Comparison of ENCODE assay signal across 23 cellular contexts in the genomic region with DNA sequence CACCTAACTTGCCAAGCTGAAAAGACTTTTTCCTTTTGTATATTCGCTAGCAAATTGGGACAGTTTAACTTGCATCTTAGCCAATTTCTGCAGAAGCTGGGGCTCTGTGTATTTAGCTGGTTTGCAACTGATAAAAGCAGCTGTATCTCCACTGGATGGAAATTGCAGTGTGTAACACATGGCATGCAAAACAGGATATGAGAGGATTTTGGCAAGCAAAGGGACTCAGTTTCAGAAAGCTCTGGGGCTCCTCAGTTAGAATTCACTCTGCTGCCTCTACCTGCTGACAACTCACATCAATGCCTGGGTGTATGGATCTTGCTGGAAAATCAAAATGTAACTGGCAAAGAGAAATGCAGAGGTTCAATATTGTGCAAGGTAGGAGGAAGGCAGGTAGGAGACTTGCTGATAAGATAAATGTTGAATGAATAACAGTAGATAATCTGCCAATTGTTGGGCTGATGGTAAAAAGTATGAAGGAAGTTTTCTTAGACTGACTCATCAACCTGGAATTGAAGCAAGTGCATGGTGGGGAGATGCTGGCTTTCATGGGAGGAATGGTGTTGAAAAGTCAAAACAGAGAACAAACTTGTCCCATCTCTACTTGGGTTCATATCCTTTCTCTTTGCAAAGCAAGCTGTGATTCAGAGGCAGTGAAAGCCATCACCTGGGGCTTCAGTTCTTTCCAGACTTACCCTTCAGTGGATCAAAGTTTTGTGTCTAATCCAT.
DNase-seq lines count a peak whose midpoint lies in the region; ATAC-seq and TF ChIP-seq lines count a peak whose summit lies in the region.
"Had no signal": no experiment of that assay in that cellular context is flagged by ENCODE, and none has a peak within 500 bp of the region (broad histone marks: within the 10 kb centered on the region; RNA-seq: fewer than 3 reads in every experiment).

No MANE protein-coding gene starts in this region.

- DNase-seq in AG04449 (ENCODE audit: low read depth, low spot score), result no peak
- DNase-seq in HFF-Myc (ENCODE audit: extremely low read depth, low read depth), result no peak
- peak; percentile 83 for DNase-seq in choroid plexus epithelial cell (ENCODE audit: low read depth)
- no peak for DNase-seq in left lobe of liver (ENCODE audit: low spot score)
- no peak for DNase-seq in GDM1 (lab: John Stamatoyannopoulos, UW)
- no peak for DNase-seq in activated naive CD4-positive, alpha-beta T cell treated with anti-CD3 and anti-CD28 coated beads for 36 hours
- DNase-seq in activated CD4-positive, alpha-beta T cell treated with anti-CD3 and anti-CD28 coated beads, Interleukin-2, amount 10 ng/mL, durations not matched to agents 24 days and 14 days, result no peak
- DNase-seq: activated CD4-positive, alpha-beta T cell treated with anti-CD3 and anti-CD28 coated beads, Interleukin-2, amount 50 U/mL, for 48 hours; activated naive CD4-positive, alpha-beta T cell treated with anti-CD3 and anti-CD28 coated beads, Interleukin-2, amount 50 U/mL, for 16 hours; activated T-cell treated with anti-CD3 and anti-CD28 coated beads, Interleukin-2, amount 50 U/mL, for 1 hour; CD8-positive, alpha-beta T cell; gastrocnemius medialis; left cardiac atrium; mucosa of descending colon; NCI-H187 treated with DMSO at 0.1 percent for 48 hours; NCI-H524; right cardiac atrium; SIG-M5; thyroid gland; WERI-Rb-1 had no signal

- intact Hi-C loops in activated naive CD4-positive, alpha-beta T cell treated with anti-CD3 and anti-CD28 coated beads for 36 hours (cut with micrococcal nuclease), result no loop called here
- intact Hi-C loops in activated CD4-positive, alpha-beta T cell treated with anti-CD3 and anti-CD28 coated beads, Interleukin-2, amount 10 ng/mL, durations not matched to agents 24 days and 14 days (cut with micrococcal nuclease), result no loop called here

- peaks cover 11% of the 10 kb centered on the region for H3K27me3 Mint-ChIP-seq in activated naive CD4-positive, alpha-beta T cell treated with anti-CD3 and anti-CD28 coated beads for 36 hours (ENCODE audit: low read depth)
- peaks cover 4% of the 10 kb centered on the region for H3K27me3 Mint-ChIP-seq in activated CD4-positive, alpha-beta T cell treated with anti-CD3 and anti-CD28 coated beads, Interleukin-2, amount 10 ng/mL, durations not matched to agents 24 days and 14 days

- no peaks in the 10 kb centered on the region for H3K9me3 Mint-ChIP-seq in activated naive CD4-positive, alpha-beta T cell treated with anti-CD3 and anti-CD28 coated beads for 36 hours
- H3K9me3 Mint-ChIP-seq in activated CD4-positive, alpha-beta T cell treated with anti-CD3 and anti-CD28 coated beads, Interleukin-2, amount 10 ng/mL, durations not matched to agents 24 days and 14 days, result peaks cover 12% of the 10 kb centered on the region
- H3K9me3 Mint-ChIP-seq: CD8-positive, alpha-beta T cell had no signal

- no peak for TF ChIP-seq CTCF in AG04449 (IDR thresholded peaks at IDR 0.05; ENCODE audit: insufficient read depth, low read length, missing control alignments)
- TF ChIP-seq CTCF in HFF-Myc (IDR thresholded peaks at IDR 0.05; ENCODE audit: low read depth, low read length, missing control alignments), result no peak
- TF ChIP-seq CTCF in choroid plexus epithelial cell (conservative IDR thresholded peaks at IDR 0.05; ENCODE audit: low read depth, low read length), result no peak

- H3K27ac Mint-ChIP-seq in activated naive CD4-positive, alpha-beta T cell treated with anti-CD3 and anti-CD28 coated beads for 36 hours, result no peak overlapping the region
- no peak overlapping the region for H3K27ac Mint-ChIP-seq in activated CD4-positive, alpha-beta T cell treated with anti-CD3 and anti-CD28 coated beads, Interleukin-2, amount 10 ng/mL, durations not matched to agents 24 days and 14 days
- H3K27ac Mint-ChIP-seq: CD8-positive, alpha-beta T cell; stimulated activated memory B cell treated with anti-CD40 and anti-IgM and Interleukin-4, amounts not matched to agents 10 μg/mL and 1 μg/mL and 100 μg/mL, for 72 hours; T-helper 1 cell treated with Interleukin-12 subunit alpha and Interleukin-12 subunit beta and Interleukin-4 antibody, amounts not matched to agents 30 μg/mL and 1 μg/mL, for 36 hours had no signal

- ATAC-seq in left lobe of liver, result peak; percentile 75
- no peak for ATAC-seq in HG02623 (IDR thresholded peaks at IDR 0.05; ENCODE audit: unreplicated experiment)
- ATAC-seq: CD8-positive, alpha-beta T cell; gastrocnemius medialis; mucosa of descending colon; stimulated activated memory B cell treated with anti-CD40 and anti-IgM and Interleukin-4, amounts not matched to agents 10 μg/mL and 1 μg/mL and 100 μg/mL, for 72 hours had no signal

- H3K4me3 Mint-ChIP-seq in activated naive CD4-positive, alpha-beta T cell treated with anti-CD3 and anti-CD28 coated beads for 36 hours, result no peak overlapping the region
- H3K4me3 Mint-ChIP-seq in activated CD4-positive, alpha-beta T cell treated with anti-CD3 and anti-CD28 coated beads, Interleukin-2, amount 10 ng/mL, durations not matched to agents 24 days and 14 days, result no peak overlapping the region
- H3K4me3 Mint-ChIP-seq: CD8-positive, alpha-beta T cell; stimulated activated memory B cell treated with anti-CD40 and anti-IgM and Interleukin-4, amounts not matched to agents 10 μg/mL and 1 μg/mL and 100 μg/mL, for 72 hours; T-helper 1 cell treated with Interleukin-12 subunit alpha and Interleukin-12 subunit beta and Interleukin-4 antibody, amounts not matched to agents 30 μg/mL and 1 μg/mL, for 36 hours had no signal

- H3K4me3 ChIP-seq in AG04449 (ENCODE audit: low read depth, low read length) (peak overlapping the region; percentile 21; the same call in 1 of the 2 replicates), HFF-Myc (replicated peaks; ENCODE audit: low read depth, low read length) (peak overlapping the region; percentile 9; the same call in 1 of the 2 replicates), choroid plexus epithelial cell (ENCODE audit: low read depth, low read length) (no peak overlapping the region)
- H3K4me3 ChIP-seq: gastrocnemius medialis, mucosa of descending colon, thyroid gland had no signal

- H3K36me3 Mint-ChIP-seq in activated naive CD4-positive, alpha-beta T cell treated with anti-CD3 and anti-CD28 coated beads for 36 hours (ENCODE audit: low read depth), result peaks cover 2% of the 10 kb centered on the region
- H3K36me3 Mint-ChIP-seq in activated CD4-positive, alpha-beta T cell treated with anti-CD3 and anti-CD28 coated beads, Interleukin-2, amount 10 ng/mL, durations not matched to agents 24 days and 14 days (ENCODE audit: low read depth), result peaks cover 3% of the 10 kb centered on the region
- H3K36me3 Mint-ChIP-seq: CD8-positive, alpha-beta T cell; stimulated activated memory B cell treated with anti-CD40 and anti-IgM and Interleukin-4, amounts not matched to agents 10 μg/mL and 1 μg/mL and 100 μg/mL, for 72 hours had no signal

- CTCF ChIA-PET in AG04449 (lab: Yijun Ruan, JAX), result no interaction called here
- CTCF ChIA-PET in activated naive CD4-positive, alpha-beta T cell treated with anti-CD3 and anti-CD28 coated beads for 36 hours (lab: Charles Lee), result no interaction called here

- H3K4me1 Mint-ChIP-seq in activated naive CD4-positive, alpha-beta T cell treated with anti-CD3 and anti-CD28 coated beads for 36 hours (ENCODE audit: low read depth), result peaks cover 2% of the 10 kb centered on the region
- H3K4me1 Mint-ChIP-seq in activated CD4-positive, alpha-beta T cell treated with anti-CD3 and anti-CD28 coated beads, Interleukin-2, amount 10 ng/mL, durations not matched to agents 24 days and 14 days, result peaks cover 1% of the 10 kb centered on the region
- H3K4me1 Mint-ChIP-seq: stimulated activated memory B cell treated with anti-CD40 and anti-IgM and Interleukin-4, amounts not matched to agents 10 μg/mL and 1 μg/mL and 100 μg/mL, for 72 hours had no signal

- POLR2A ChIA-PET in AG04449 (lab: Yijun Ruan, JAX), result interaction anchor here (0.6 to 1.0 kb wide), 2 partner anchors 25 to 355 kb away, joined by 3 read pairs; no protein-coding TSS in a partner anchor
